Comparison of ENCODE assay signal across 1 cellular context in genomic region chr9:76456202-76456926, GRCh38.
TF ChIP-seq lines count a peak whose summit lies in the region.

No MANE protein-coding gene starts in this region.

TF ChIP-seq in HepG2, 621 proteins besides CTCF, POLR2A, EP300 and RAD21 (continued from another document and continues in another):
- TF ChIP-seq SMC3 (IDR thresholded peaks at IDR 0.05; ENCODE audit: low read length) (no peak), ZNF773 (CRISPR knock-in tag; IDR thresholded peaks at IDR 0.05; ENCODE audit: borderline replicate concordance) (no peak), SRSF1 (optimal IDR thresholded peaks at IDR 0.05; ENCODE audit: low read depth, low read length) (no peak), ZNF143 (CRISPR knock-in tag; IDR thresholded peaks at IDR 0.05) (no peak), ELF3 (CRISPR knock-in tag; IDR thresholded peaks at IDR 0.05) (peak; percentile 72; the same call in 1 of the 2 replicates), ETV5 (CRISPR knock-in tag; IDR thresholded peaks at IDR 0.05; ENCODE audit: borderline replicate concordance) (peak; percentile 69; the same call in 1 of the 2 replicates), MYC (CRISPR knock-in tag; IDR thresholded peaks at IDR 0.05; ENCODE audit: borderline replicate concordance) (no peak; the same call in 1 of the 2 replicates), REL (CRISPR knock-in tag; conservative IDR thresholded peaks at IDR 0.05) (no peak), ZNF282 (IDR thresholded peaks at IDR 0.05; ENCODE audit: partially characterized antibody) (no peak), CEBPG (CRISPR knock-in tag; IDR thresholded peaks at IDR 0.05) (0 out of 2 replicates have a peak, but pooled peaks have one; percentile 6), CAMTA2 (CRISPR knock-in tag; IDR thresholded peaks at IDR 0.05; ENCODE audit: borderline replicate concordance) (no peak), ZKSCAN1 (IDR thresholded peaks at IDR 0.05; ENCODE audit: low read length) (no peak), ZNF10 (CRISPR knock-in tag; IDR thresholded peaks at IDR 0.05; ENCODE audit: borderline replicate concordance, low read depth) (no peak), ZNF225 (CRISPR knock-in tag; IDR thresholded peaks at IDR 0.05) (no peak), FOXO1 (CRISPR knock-in tag; IDR thresholded peaks at IDR 0.05) (peak; percentile 65; the same call in 1 of the 2 replicates), PCBP2 (optimal IDR thresholded peaks at IDR 0.05; ENCODE audit: low read depth, low read length, poor library complexity, severe bottlenecking) (no peak), SP140L (CRISPR knock-in tag; IDR thresholded peaks at IDR 0.05; ENCODE audit: borderline replicate concordance) (peak; percentile 28; the same call in 1 of the 2 replicates), SOX5 (CRISPR knock-in tag; IDR thresholded peaks at IDR 0.05; ENCODE audit: borderline replicate concordance) (peak; percentile 79; the same call in 1 of the 2 replicates), ZGPAT (CRISPR knock-in tag; IDR thresholded peaks at IDR 0.05) (peak; percentile 72), ZNF235 (CRISPR knock-in tag; IDR thresholded peaks at IDR 0.05; ENCODE audit: borderline replicate concordance) (no peak), ZBTB37 (CRISPR knock-in tag; IDR thresholded peaks at IDR 0.05) (no peak), ZNF607 (CRISPR knock-in tag; IDR thresholded peaks at IDR 0.05; ENCODE audit: borderline replicate concordance) (no peak), ZNF768 (CRISPR knock-in tag; IDR thresholded peaks at IDR 0.05) (no peak), ZNF652 (CRISPR knock-in tag; IDR thresholded peaks at IDR 0.05; ENCODE audit: borderline replicate concordance, low read depth) (no peak), FOXJ3 (CRISPR knock-in tag; IDR thresholded peaks at IDR 0.05; ENCODE audit: borderline replicate concordance) (peak; percentile 64; the same call in 1 of the 2 replicates), PAWR (CRISPR knock-in tag; IDR thresholded peaks at IDR 0.05; ENCODE audit: borderline replicate concordance) (no peak), ZZZ3 (CRISPR knock-in tag; IDR thresholded peaks at IDR 0.05; ENCODE audit: borderline replicate concordance) (no peak), ZNF839 (CRISPR knock-in tag; IDR thresholded peaks at IDR 0.05; ENCODE audit: borderline replicate concordance) (no peak), ZNF335 (CRISPR knock-in tag; IDR thresholded peaks at IDR 0.05) (no peak), EEA1 (CRISPR knock-in tag; IDR thresholded peaks at IDR 0.05; ENCODE audit: borderline replicate concordance) (no peak), NR2F1 (CRISPR knock-in tag; IDR thresholded peaks at IDR 0.05) (peak; percentile 28 to 66; a peak in 2 of 4 replicates), ZNF510 (CRISPR knock-in tag; IDR thresholded peaks at IDR 0.05; ENCODE audit: low read depth) (no peak), NAIF1 (CRISPR knock-in tag; IDR thresholded peaks at IDR 0.05; ENCODE audit: borderline replicate concordance) (no peak), FOSL2 (CRISPR knock-in tag; IDR thresholded peaks at IDR 0.05) (peak; percentile 34; the same call in 1 of the 2 replicates), ZNF432 (CRISPR knock-in tag; IDR thresholded peaks at IDR 0.05; ENCODE audit: borderline replicate concordance) (no peak), NFKBIZ (CRISPR knock-in tag; IDR thresholded peaks at IDR 0.05) (0 out of 2 replicates have a peak, but pooled peaks have one; percentile 24), POGZ (CRISPR knock-in tag; IDR thresholded peaks at IDR 0.05) (0 out of 2 replicates have a peak, but pooled peaks have one; percentile 13), ZFP62 (CRISPR knock-in tag; IDR thresholded peaks at IDR 0.05) (no peak), USF2 (IDR thresholded peaks at IDR 0.05; ENCODE audit: low read depth, low read length) (no peak), USF2 (CRISPR knock-in tag; IDR thresholded peaks at IDR 0.05; ENCODE audit: borderline replicate concordance) (no peak), ERF (CRISPR knock-in tag; IDR thresholded peaks at IDR 0.05) (0 out of 2 replicates have a peak, but pooled peaks have one; percentile 36)
- TF ChIP-seq, protein P1, sequence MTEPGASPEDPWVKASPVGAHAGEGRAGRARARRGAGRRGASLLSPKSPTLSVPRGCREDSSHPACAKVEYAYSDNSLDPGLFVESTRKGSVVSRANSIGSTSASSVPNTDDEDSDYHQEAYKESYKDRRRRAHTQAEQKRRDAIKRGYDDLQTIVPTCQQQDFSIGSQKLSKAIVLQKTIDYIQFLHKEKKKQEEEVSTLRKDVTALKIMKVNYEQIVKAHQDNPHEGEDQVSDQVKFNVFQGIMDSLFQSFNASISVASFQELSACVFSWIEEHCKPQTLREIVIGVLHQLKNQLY (CRISPR knock-in tag; IDR thresholded peaks at IDR 0.05) = 0 out of 2 replicates have a peak, but pooled peaks have one; percentile 21
- TF ChIP-seq, protein P2, sequence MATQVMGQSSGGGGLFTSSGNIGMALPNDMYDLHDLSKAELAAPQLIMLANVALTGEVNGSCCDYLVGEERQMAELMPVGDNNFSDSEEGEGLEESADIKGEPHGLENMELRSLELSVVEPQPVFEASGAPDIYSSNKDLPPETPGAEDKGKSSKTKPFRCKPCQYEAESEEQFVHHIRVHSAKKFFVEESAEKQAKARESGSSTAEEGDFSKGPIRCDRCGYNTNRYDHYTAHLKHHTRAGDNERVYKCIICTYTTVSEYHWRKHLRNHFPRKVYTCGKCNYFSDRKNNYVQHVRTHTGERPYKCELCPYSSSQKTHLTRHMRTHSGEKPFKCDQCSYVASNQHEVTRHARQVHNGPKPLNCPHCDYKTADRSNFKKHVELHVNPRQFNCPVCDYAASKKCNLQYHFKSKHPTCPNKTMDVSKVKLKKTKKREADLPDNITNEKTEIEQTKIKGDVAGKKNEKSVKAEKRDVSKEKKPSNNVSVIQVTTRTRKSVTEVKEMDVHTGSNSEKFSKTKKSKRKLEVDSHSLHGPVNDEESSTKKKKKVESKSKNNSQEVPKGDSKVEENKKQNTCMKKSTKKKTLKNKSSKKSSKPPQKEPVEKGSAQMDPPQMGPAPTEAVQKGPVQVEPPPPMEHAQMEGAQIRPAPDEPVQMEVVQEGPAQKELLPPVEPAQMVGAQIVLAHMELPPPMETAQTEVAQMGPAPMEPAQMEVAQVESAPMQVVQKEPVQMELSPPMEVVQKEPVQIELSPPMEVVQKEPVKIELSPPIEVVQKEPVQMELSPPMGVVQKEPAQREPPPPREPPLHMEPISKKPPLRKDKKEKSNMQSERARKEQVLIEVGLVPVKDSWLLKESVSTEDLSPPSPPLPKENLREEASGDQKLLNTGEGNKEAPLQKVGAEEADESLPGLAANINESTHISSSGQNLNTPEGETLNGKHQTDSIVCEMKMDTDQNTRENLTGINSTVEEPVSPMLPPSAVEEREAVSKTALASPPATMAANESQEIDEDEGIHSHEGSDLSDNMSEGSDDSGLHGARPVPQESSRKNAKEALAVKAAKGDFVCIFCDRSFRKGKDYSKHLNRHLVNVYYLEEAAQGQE (IDR thresholded peaks at IDR 0.05; ENCODE audit: borderline replicate concordance in 1 of 2, low read depth in 1 of 2, low read length in 2 of 2) = no peak
- TF ChIP-seq, protein P3, sequence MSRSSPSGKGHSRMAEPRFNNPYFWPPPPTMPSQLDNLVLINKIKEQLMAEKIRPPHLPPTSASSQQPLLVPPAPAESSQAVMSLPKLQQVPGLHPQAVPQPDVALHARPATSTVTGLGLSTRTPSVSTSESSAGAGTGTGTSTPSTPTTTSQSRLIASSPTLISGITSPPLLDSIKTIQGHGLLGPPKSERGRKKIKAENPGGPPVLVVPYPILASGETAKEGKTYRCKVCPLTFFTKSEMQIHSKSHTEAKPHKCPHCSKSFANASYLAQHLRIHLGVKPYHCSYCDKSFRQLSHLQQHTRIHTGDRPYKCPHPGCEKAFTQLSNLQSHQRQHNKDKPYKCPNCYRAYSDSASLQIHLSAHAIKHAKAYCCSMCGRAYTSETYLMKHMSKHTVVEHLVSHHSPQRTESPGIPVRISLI (CRISPR knock-in tag; IDR thresholded peaks at IDR 0.05; ENCODE audit: borderline replicate concordance) = no peak
- TF ChIP-seq, protein P4, sequence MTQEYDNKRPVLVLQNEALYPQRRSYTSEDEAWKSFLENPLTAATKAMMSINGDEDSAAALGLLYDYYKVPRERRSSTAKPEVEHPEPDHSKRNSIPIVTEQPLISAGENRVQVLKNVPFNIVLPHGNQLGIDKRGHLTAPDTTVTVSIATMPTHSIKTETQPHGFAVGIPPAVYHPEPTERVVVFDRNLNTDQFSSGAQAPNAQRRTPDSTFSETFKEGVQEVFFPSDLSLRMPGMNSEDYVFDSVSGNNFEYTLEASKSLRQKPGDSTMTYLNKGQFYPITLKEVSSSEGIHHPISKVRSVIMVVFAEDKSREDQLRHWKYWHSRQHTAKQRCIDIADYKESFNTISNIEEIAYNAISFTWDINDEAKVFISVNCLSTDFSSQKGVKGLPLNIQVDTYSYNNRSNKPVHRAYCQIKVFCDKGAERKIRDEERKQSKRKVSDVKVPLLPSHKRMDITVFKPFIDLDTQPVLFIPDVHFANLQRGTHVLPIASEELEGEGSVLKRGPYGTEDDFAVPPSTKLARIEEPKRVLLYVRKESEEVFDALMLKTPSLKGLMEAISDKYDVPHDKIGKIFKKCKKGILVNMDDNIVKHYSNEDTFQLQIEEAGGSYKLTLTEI (CRISPR knock-in tag; conservative IDR thresholded peaks at IDR 0.05) = no peak
- TF ChIP-seq, protein P5, sequence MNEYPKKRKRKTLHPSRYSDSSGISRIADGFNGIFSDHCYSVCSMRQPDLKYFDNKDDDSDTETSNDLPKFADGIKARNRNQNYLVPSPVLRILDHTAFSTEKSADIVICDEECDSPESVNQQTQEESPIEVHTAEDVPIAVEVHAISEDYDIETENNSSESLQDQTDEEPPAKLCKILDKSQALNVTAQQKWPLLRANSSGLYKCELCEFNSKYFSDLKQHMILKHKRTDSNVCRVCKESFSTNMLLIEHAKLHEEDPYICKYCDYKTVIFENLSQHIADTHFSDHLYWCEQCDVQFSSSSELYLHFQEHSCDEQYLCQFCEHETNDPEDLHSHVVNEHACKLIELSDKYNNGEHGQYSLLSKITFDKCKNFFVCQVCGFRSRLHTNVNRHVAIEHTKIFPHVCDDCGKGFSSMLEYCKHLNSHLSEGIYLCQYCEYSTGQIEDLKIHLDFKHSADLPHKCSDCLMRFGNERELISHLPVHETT (CRISPR knock-in tag; conservative IDR thresholded peaks at IDR 0.05) = no peak
- TF ChIP-seq, protein P6, sequence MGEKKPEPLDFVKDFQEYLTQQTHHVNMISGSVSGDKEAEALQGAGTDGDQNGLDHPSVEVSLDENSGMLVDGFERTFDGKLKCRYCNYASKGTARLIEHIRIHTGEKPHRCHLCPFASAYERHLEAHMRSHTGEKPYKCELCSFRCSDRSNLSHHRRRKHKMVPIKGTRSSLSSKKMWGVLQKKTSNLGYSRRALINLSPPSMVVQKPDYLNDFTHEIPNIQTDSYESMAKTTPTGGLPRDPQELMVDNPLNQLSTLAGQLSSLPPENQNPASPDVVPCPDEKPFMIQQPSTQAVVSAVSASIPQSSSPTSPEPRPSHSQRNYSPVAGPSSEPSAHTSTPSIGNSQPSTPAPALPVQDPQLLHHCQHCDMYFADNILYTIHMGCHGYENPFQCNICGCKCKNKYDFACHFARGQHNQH (CRISPR knock-in tag; IDR thresholded peaks at IDR 0.05) = peak; percentile 72; the same call in 1 of the 2 replicates
- TF ChIP-seq, protein P7, sequence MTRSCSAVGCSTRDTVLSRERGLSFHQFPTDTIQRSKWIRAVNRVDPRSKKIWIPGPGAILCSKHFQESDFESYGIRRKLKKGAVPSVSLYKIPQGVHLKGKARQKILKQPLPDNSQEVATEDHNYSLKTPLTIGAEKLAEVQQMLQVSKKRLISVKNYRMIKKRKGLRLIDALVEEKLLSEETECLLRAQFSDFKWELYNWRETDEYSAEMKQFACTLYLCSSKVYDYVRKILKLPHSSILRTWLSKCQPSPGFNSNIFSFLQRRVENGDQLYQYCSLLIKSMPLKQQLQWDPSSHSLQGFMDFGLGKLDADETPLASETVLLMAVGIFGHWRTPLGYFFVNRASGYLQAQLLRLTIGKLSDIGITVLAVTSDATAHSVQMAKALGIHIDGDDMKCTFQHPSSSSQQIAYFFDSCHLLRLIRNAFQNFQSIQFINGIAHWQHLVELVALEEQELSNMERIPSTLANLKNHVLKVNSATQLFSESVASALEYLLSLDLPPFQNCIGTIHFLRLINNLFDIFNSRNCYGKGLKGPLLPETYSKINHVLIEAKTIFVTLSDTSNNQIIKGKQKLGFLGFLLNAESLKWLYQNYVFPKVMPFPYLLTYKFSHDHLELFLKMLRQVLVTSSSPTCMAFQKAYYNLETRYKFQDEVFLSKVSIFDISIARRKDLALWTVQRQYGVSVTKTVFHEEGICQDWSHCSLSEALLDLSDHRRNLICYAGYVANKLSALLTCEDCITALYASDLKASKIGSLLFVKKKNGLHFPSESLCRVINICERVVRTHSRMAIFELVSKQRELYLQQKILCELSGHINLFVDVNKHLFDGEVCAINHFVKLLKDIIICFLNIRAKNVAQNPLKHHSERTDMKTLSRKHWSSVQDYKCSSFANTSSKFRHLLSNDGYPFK (CRISPR knock-in tag; IDR thresholded peaks at IDR 0.05; ENCODE audit: borderline replicate concordance) = no peak
